19 cellular contexts compared by ENCODE assay signal in genomic region chr9:136048560-136049411, GRCh38. TPM values are rescaled to one million over a fixed set of nuclear protein-coding genes. Genes with fewer than 3 reads are reported as not detected.
DNase-seq lines count a peak whose midpoint lies in the region; ATAC-seq, FAIRE-seq and TF ChIP-seq lines count a peak whose summit lies in the region.
"Had no signal": no experiment of that assay in that cellular context is flagged by ENCODE, and none has a peak within 500 bp of the region (broad histone marks: within the 10 kb centered on the region; RNA-seq: fewer than 3 reads in every experiment).

No MANE protein-coding gene starts in this region.

- H2AK5ac ChIP-seq in mesendoderm (ENCODE audit: low read length), result no peak overlapping the region

- peak overlapping the region; percentile 66 for H3K23ac ChIP-seq in mesendoderm (ENCODE audit: low read length)

- H3K79me1 ChIP-seq in mesendoderm (ENCODE audit: low read length), result no peaks in the 10 kb centered on the region

- peaks cover 6% of the 10 kb centered on the region for H3K36me3 Mint-ChIP-seq in astrocyte (ENCODE audit: low read depth, unreplicated experiment)

- FAIRE-seq in astrocyte (lab: Jason Lieb, UNC), result no peak

- H3K27me3 ChIP-seq in A673 (replicated peaks; ENCODE audit: insufficient read depth, low read depth, low read length, poor library complexity), result no peaks in the 10 kb centered on the region
- no peaks in the 10 kb centered on the region for H3K27me3 ChIP-seq in astrocyte (ENCODE audit: insufficient read depth, low read length)
- H3K27me3 ChIP-seq in mesendoderm (ENCODE audit: insufficient read depth, low read length, poor library complexity), result no peaks in the 10 kb centered on the region
- H3K27me3 ChIP-seq: adrenal gland, gastrocnemius medialis had no signal

- peaks cover 10% of the 10 kb centered on the region for H3K4me1 Mint-ChIP-seq in astrocyte (ENCODE audit: low read depth, unreplicated experiment)

- no CpG with 5 or more reads among the region's 30 CpGs for WGBS in mesendoderm (ENCODE audit: extremely low coverage, insufficient coverage, low lambda C conversion rate)

- H3K9ac ChIP-seq in astrocyte (ENCODE audit: low read length), result no peak overlapping the region
- no peak overlapping the region for H3K9ac ChIP-seq in mesendoderm (ENCODE audit: low read length)
- H3K9ac ChIP-seq: parathyroid adenoma had no signal

- no peak overlapping the region for H3K27ac Mint-ChIP-seq in astrocyte (ENCODE audit: unreplicated experiment)
- H3K27ac Mint-ChIP-seq: activated CD8-positive, alpha-beta T cell treated with anti-CD3 and anti-CD28 coated beads for 36 hours; activated T-helper 1 cell treated with anti-CD3 and anti-CD28 coated beads, Interleukin-12 subunit alpha, Interleukin-12 subunit beta, Interleukin-2, Interleukin-4 antibody, amounts not matched to agents 30 ng/mL and 10 ng/mL and 1 ng/mL, durations not matched to agents 14 hours and 24 hours and 36 hours; stimulated activated naive CD8-positive, alpha-beta T cell treated with anti-CD3 and anti-CD28 coated beads, Interleukin-15, amount 100 ng/mL, for 72 hours had no signal

- peaks cover 70% of the 10 kb centered on the region for H4K20me1 ChIP-seq in astrocyte (ENCODE audit: insufficient read depth, low read length)

- H3K4me3 Mint-ChIP-seq in astrocyte (ENCODE audit: unreplicated experiment), result peak overlapping the region; percentile 64
- H3K4me3 Mint-ChIP-seq: activated CD8-positive, alpha-beta T cell treated with anti-CD3 and anti-CD28 coated beads for 36 hours; activated T-helper 1 cell treated with anti-CD3 and anti-CD28 coated beads, Interleukin-12 subunit alpha, Interleukin-12 subunit beta, Interleukin-2, Interleukin-4 antibody, amounts not matched to agents 30 ng/mL and 10 ng/mL and 1 ng/mL, durations not matched to agents 14 hours and 24 hours and 36 hours; stimulated activated naive CD8-positive, alpha-beta T cell treated with anti-CD3 and anti-CD28 coated beads, Interleukin-15, amount 100 ng/mL, for 72 hours had no signal

- no TSS peak for BruUV-seq in A673 (replicated peaks; lab: Mats Ljungman, UMichigan)

- CTCF ChIA-PET in A673 (lab: Charles Lee), result no interaction called here

- no peak overlapping the region for H2BK120ac ChIP-seq in mesendoderm (ENCODE audit: low read depth, low read length)

- POLR2A ChIA-PET in A673 (lab: Charles Lee; ENCODE audit: low non-redundant PET), result no interaction called here

- H2BK5ac ChIP-seq in mesendoderm (ENCODE audit: low read length), result no peak overlapping the region

- in situ Hi-C loops in GM13976 (cut with MboI; ENCODE audit: low sequenced_read_pairs, unreplicated experiment), result no loop called here

- TF ChIP-seq CTCF in A673 (conservative IDR thresholded peaks at IDR 0.05; ENCODE audit: low read depth, low read length), result no peak
- TF ChIP-seq CTCF in GM13976 (IDR thresholded peaks at IDR 0.05; ENCODE audit: borderline replicate concordance, control extremely low read depth, extremely low read depth, insufficient read depth, missing control alignments), result no peak
- no peak for TF ChIP-seq CTCF in astrocyte (IDR thresholded peaks at IDR 0.05; ENCODE audit: insufficient read depth, low read depth, low read length)

- H3K4ac ChIP-seq in mesendoderm (ENCODE audit: low read depth, low read length), result no peak overlapping the region

- H3K4me1 ChIP-seq in A673 (ENCODE audit: insufficient read depth, low read length, poor library complexity, severe bottlenecking) (peaks cover 64% of the 10 kb centered on the region), astrocyte (ENCODE audit: insufficient read depth, low read length) (peaks cover 33% of the 10 kb centered on the region), mesendoderm (ENCODE audit: control insufficient read depth, low read depth, low read length) (peaks cover 2% of the 10 kb centered on the region)
- H3K4me1 ChIP-seq: parathyroid adenoma had no signal

- H3K4me2 ChIP-seq in astrocyte (ENCODE audit: low read length) (peak overlapping the region; percentile 8), mesendoderm (ENCODE audit: low read length) (no peak overlapping the region)

- peaks cover 20% of the 10 kb centered on the region for H3K36me3 ChIP-seq in A673 (ENCODE audit: insufficient read depth, low read length, poor library complexity, severe bottlenecking)
- H3K36me3 ChIP-seq in astrocyte (ENCODE audit: insufficient read depth, low read length), result no peaks in the 10 kb centered on the region
- H3K36me3 ChIP-seq in mesendoderm (ENCODE audit: control insufficient read depth, insufficient read depth, low read length), result no peaks in the 10 kb centered on the region

- no peak overlapping the region for H2AFZ ChIP-seq in astrocyte (ENCODE audit: low read depth, low read length)
- H2AFZ ChIP-seq: parathyroid adenoma had no signal

- H3K4me3 ChIP-seq in A673 (ENCODE audit: low read depth, low read length, poor library complexity, severe bottlenecking), result no peak overlapping the region
- no peak overlapping the region for H3K4me3 ChIP-seq in astrocyte (ENCODE audit: insufficient read depth, low read depth, low read length)
- H3K4me3 ChIP-seq in mesendoderm (ENCODE audit: low read length), result no peak overlapping the region
- H3K4me3 ChIP-seq: adrenal gland, gastrocnemius medialis had no signal

- H4K5ac ChIP-seq in mesendoderm (ENCODE audit: low read length), result no peak overlapping the region

- H3K56ac ChIP-seq in mesendoderm (ENCODE audit: low read length), result peak overlapping the region; percentile 15

- no peak overlapping the region for H2BK15ac ChIP-seq in mesendoderm (replicated peaks; ENCODE audit: low read depth)

- no peak for ATAC-seq in HG03442 (IDR thresholded peaks at IDR 0.05; ENCODE audit: unreplicated experiment)
- ATAC-seq: activated CD8-positive, alpha-beta T cell treated with anti-CD3 and anti-CD28 coated beads for 36 hours; gastrocnemius medialis; stimulated activated naive CD8-positive, alpha-beta T cell treated with anti-CD3 and anti-CD28 coated beads, Interleukin-15, amount 100 ng/mL, for 72 hours had no signal

- H4K8ac ChIP-seq in mesendoderm (ENCODE audit: low read depth, low read length), result no peak overlapping the region

- intact Hi-C loops in A673 (cut with micrococcal nuclease; ENCODE audit: unreplicated experiment), result no loop called here

- DNase-seq in A673 (ENCODE audit: low spot score), result no peak
- DNase-seq in GM13976 (ENCODE audit: low spot score), result peak; percentile 26
- no peak for DNase-seq in astrocyte (ENCODE audit: low read depth)
- no peak for DNase-seq in mesendoderm
- no peak for DNase-seq in DMS114 treated with DMSO at 0.1 percent for 48 hours (lab: John Stamatoyannopoulos, UW; ENCODE audit: unreplicated experiment)
- DNase-seq in NCI-H345 treated with DMSO at 0.1 percent for 48 hours (lab: John Stamatoyannopoulos, UW; ENCODE audit: unreplicated experiment), result no peak
- DNase-seq in DMS53 treated with DMSO at 0.1 percent for 48 hours (lab: John Stamatoyannopoulos, UW; ENCODE audit: unreplicated experiment), result no peak
- DNase-seq: activated CD8-positive, alpha-beta T cell treated with anti-CD3 and anti-CD28 coated beads for 36 hours; Calu3; gastrocnemius medialis; GDM1; Karpas-422; OCI-M1; stimulated activated naive CD8-positive, alpha-beta T cell treated with anti-CD3 and anti-CD28 coated beads, Interleukin-15, amount 100 ng/mL, for 72 hours had no signal

- no peaks in the 10 kb centered on the region for H3K9me3 ChIP-seq in A673 (ENCODE audit: low read depth, low read length, poor library complexity, severe bottlenecking)
- H3K9me3 ChIP-seq in astrocyte (ENCODE audit: insufficient read depth, low read depth, low read length), result no peaks in the 10 kb centered on the region
- H3K9me3 ChIP-seq: adrenal gland, gastrocnemius medialis had no signal

- no peaks in the 10 kb centered on the region for H3K27me3 Mint-ChIP-seq in astrocyte (ENCODE audit: low read depth, unreplicated experiment)

- no peak overlapping the region for H3K18ac ChIP-seq in mesendoderm (ENCODE audit: low read length)

- peak overlapping the region; percentile 54 for H3K27ac ChIP-seq in A673 (ENCODE audit: low read depth, low read length, poor library complexity, severe bottlenecking)
- H3K27ac ChIP-seq in astrocyte (ENCODE audit: low read depth, low read length), result no peak overlapping the region
- no peak overlapping the region for H3K27ac ChIP-seq in mesendoderm (ENCODE audit: low read depth, low read length)
- H3K27ac ChIP-seq: adrenal gland, epithelial cell of prostate, gastrocnemius medialis, parathyroid adenoma had no signal

- no peaks in the 10 kb centered on the region for H3K9me3 Mint-ChIP-seq in astrocyte (ENCODE audit: unreplicated experiment)
- H3K9me3 Mint-ChIP-seq: activated CD8-positive, alpha-beta T cell treated with anti-CD3 and anti-CD28 coated beads for 36 hours; activated T-helper 1 cell treated with anti-CD3 and anti-CD28 coated beads, Interleukin-12 subunit alpha, Interleukin-12 subunit beta, Interleukin-2, Interleukin-4 antibody, amounts not matched to agents 30 ng/mL and 10 ng/mL and 1 ng/mL, durations not matched to agents 14 hours and 24 hours and 36 hours; stimulated activated naive CD8-positive, alpha-beta T cell treated with anti-CD3 and anti-CD28 coated beads, Interleukin-15, amount 100 ng/mL, for 72 hours had no signal

- H3K79me2 ChIP-seq in astrocyte (ENCODE audit: insufficient read depth, low read length) (peaks cover 58% of the 10 kb centered on the region), mesendoderm (ENCODE audit: control insufficient read depth, insufficient read depth, low read length) (no peaks in the 10 kb centered on the region)

RNA-seq across cellular contexts. Expression of gene NACC2, which starts 46.3 kb away (rescaled TPM):
- 19.5 and 22.7 TPM in 2 replicates for total RNA-seq in A673 (2021)
- 31.3 and 34.0 TPM in 2 replicates for total RNA-seq in astrocyte
- 2.0 TPM for polyA plus RNA-seq in mesendoderm (2013, experiment 1 of 2)
- polyA plus RNA-seq in mesendoderm (2013, experiment 2 of 2), result 2.2 TPM
